In the genomic region with DNA sequence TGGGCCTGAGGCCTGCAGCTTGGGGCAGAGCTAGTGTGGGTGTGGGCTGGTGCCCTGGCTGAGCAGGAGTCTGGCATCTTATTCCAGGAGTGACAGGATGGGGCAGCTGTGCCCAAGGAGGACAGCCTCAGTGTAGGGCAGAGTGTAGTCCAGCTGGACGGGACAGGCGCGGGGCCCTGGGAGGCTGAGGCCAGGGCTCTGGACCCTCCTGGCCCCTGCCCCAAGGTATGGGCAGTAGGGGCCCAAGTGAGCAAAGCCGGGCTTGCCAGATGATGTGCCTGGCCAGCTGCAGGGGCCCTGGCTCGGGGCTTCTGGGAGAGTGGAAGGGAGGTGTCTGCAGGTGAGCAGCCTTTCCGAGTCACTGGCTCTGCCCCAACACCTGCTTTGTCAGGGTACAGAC, we compare ENCODE assay signal across 17 cellular contexts.
"Had no signal": no experiment of that assay in that cellular context is flagged by ENCODE, and none has a peak within 500 bp of the region (broad histone marks: within the 10 kb centered on the region; RNA-seq: fewer than 3 reads in every experiment).

No MANE protein-coding gene starts in this region.

- H3K9me3 Mint-ChIP-seq: dendritic cell treated with granulocyte-macrophage colony-stimulating factor and Interleukin-4, amounts not matched to agents 40 ng/mL and 50 ng/mL, for 4 days; effector memory CD8-positive, alpha-beta T cell; naive thymus-derived CD8-positive, alpha-beta T cell; neural crest cell; stimulated activated memory B cell treated with anti-CD40 and anti-IgM and Interleukin-4, amounts not matched to agents 10 μg/mL and 1 μg/mL and 100 μg/mL, for 72 hours; stimulated activated naive CD8-positive, alpha-beta T cell treated with anti-CD3 and anti-CD28 coated beads, Interleukin-15, Interleukin-2, amounts not matched to agents 100 ng/mL and 50 ng/mL, for 24 hours had no signal

- H3K36me3 Mint-ChIP-seq: naive thymus-derived CD8-positive, alpha-beta T cell; stimulated activated memory B cell treated with anti-CD40 and anti-IgM and Interleukin-4, amounts not matched to agents 10 μg/mL and 1 μg/mL and 100 μg/mL, for 72 hours had no signal

- H3K4me3 Mint-ChIP-seq: dendritic cell treated with granulocyte-macrophage colony-stimulating factor and Interleukin-4, amounts not matched to agents 40 ng/mL and 50 ng/mL, for 4 days; effector memory CD8-positive, alpha-beta T cell; neural crest cell; stimulated activated memory B cell treated with anti-CD40 and anti-IgM and Interleukin-4, amounts not matched to agents 10 μg/mL and 1 μg/mL and 100 μg/mL, for 72 hours; stimulated activated naive CD8-positive, alpha-beta T cell treated with anti-CD3 and anti-CD28 coated beads, Interleukin-15, Interleukin-2, amounts not matched to agents 100 ng/mL and 50 ng/mL, for 24 hours had no signal

- ATAC-seq: effector memory CD8-positive, alpha-beta T cell; gastrocnemius medialis; mucosa of descending colon; stimulated activated memory B cell treated with anti-CD40 and anti-IgM and Interleukin-4, amounts not matched to agents 10 μg/mL and 1 μg/mL and 100 μg/mL, for 72 hours had no signal

- DNase-seq: effector memory CD8-positive, alpha-beta T cell; gastrocnemius medialis; heart right ventricle; hypothalamus; islet precursor cell; mucosa of descending colon; naive thymus-derived CD8-positive, alpha-beta T cell; nucleus accumbens; ovary; stimulated activated CD4-positive, alpha-beta T cell treated with anti-CD3 and anti-CD28 coated beads, Interleukin-4, amount 100 ng/mL, for 1 hour; stimulated activated CD8-positive, alpha-beta memory T cell treated with anti-CD3 and anti-CD28 coated beads, Interleukin-4, amount 100 ng/mL, for 48 hours; tibial artery; uterus had no signal

- H3K27ac Mint-ChIP-seq: dendritic cell treated with granulocyte-macrophage colony-stimulating factor and Interleukin-4, amounts not matched to agents 40 ng/mL and 50 ng/mL, for 4 days; effector memory CD8-positive, alpha-beta T cell; stimulated activated memory B cell treated with anti-CD40 and anti-IgM and Interleukin-4, amounts not matched to agents 10 μg/mL and 1 μg/mL and 100 μg/mL, for 72 hours; stimulated activated naive CD8-positive, alpha-beta T cell treated with anti-CD3 and anti-CD28 coated beads, Interleukin-15, Interleukin-2, amounts not matched to agents 100 ng/mL and 50 ng/mL, for 24 hours had no signal

- H3K4me1 Mint-ChIP-seq: stimulated activated memory B cell treated with anti-CD40 and anti-IgM and Interleukin-4, amounts not matched to agents 10 μg/mL and 1 μg/mL and 100 μg/mL, for 72 hours had no signal

- H3K27me3 Mint-ChIP-seq: dendritic cell treated with granulocyte-macrophage colony-stimulating factor and Interleukin-4, amounts not matched to agents 40 ng/mL and 50 ng/mL, for 4 days; stimulated activated memory B cell treated with anti-CD40 and anti-IgM and Interleukin-4, amounts not matched to agents 10 μg/mL and 1 μg/mL and 100 μg/mL, for 72 hours; stimulated activated naive CD8-positive, alpha-beta T cell treated with anti-CD3 and anti-CD28 coated beads, Interleukin-15, Interleukin-2, amounts not matched to agents 100 ng/mL and 50 ng/mL, for 24 hours had no signal
